ENCODE assay signal across 11 cellular contexts in the genomic region with DNA sequence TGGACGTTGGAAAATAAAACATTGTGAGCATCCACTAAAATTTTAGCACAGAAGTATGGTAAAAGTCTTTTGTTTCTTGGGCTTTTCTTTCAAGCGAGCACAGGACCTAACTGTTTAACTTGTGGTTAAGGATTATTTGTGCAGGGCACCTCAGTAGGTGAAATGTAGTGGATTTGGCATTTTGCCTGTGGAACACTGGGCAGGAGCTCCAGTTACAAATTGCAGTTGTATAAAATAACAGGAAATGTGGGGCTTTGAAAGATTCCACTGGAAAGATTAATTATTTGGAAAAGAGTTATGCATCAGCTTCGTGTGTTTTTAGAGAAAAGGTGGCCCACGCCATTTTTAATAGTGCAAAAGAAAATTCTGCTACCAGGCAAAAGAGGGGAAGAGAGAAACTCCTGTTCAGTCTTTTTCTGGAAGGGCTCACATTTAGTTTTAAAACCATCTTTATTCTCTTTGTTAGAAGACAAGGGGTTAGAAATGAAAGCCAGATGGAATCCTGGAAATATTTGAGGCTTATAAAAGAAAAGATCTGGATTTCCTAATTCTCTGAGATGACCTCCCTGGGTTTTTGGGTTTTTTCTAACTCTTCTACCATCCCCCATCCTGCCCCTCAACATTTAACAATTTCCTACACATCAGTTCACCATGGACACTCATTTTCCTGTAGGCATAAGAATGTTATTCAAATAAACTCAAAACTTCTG.
DNase-seq lines count a peak whose midpoint lies in the region; ATAC-seq and TF ChIP-seq lines count a peak whose summit lies in the region.
"Had no signal": no experiment of that assay in that cellular context is flagged by ENCODE, and none has a peak within 500 bp of the region (broad histone marks: within the 10 kb centered on the region; RNA-seq: fewer than 3 reads in every experiment).

No MANE protein-coding gene starts in this region.

- no peak overlapping the region for H3K27ac ChIP-seq in lung (ENCODE audit: low read depth in 1 of 2, low read length in 1 of 2)
- H3K27ac ChIP-seq in uterus: no peak overlapping the region
- H3K27ac ChIP-seq: thoracic aorta had no signal

- no peak for ATAC-seq in lung (ENCODE audit: insufficient read depth, low FRiP score)
- ATAC-seq: activated T-cell treated with anti-CD3 and anti-CD28 coated beads, Interleukin-2, amount 50 U/mL, for 72 hours; effector memory CD8-positive, alpha-beta T cell had no signal

- no peaks in the 10 kb centered on the region for H4K20me1 ChIP-seq in Loucy (ENCODE audit: insufficient read depth, low read length, poor library complexity, severe bottlenecking)

- H3K9ac ChIP-seq in Loucy (ENCODE audit: low read depth, low read length, poor library complexity, severe bottlenecking): no peak overlapping the region

- H3K4me1 ChIP-seq in Loucy (ENCODE audit: insufficient read depth, low read length, poor library complexity, severe bottlenecking): peaks cover 24% of the 10 kb centered on the region
- no peaks in the 10 kb centered on the region for H3K4me1 ChIP-seq in lung (ENCODE audit: control insufficient read depth in 2 of 2, insufficient read depth in 2 of 2, low read length in 2 of 2)
- H3K4me1 ChIP-seq in uterus: no peaks in the 10 kb centered on the region

- H3K27me3 ChIP-seq in Loucy (ENCODE audit: insufficient read depth, low read length, poor library complexity, severe bottlenecking) (no peaks in the 10 kb centered on the region), lung (ENCODE audit: control insufficient read depth, insufficient read depth) (no peaks in the 10 kb centered on the region), uterus (no peaks in the 10 kb centered on the region)

- H3F3A ChIP-seq in Loucy (ENCODE audit: low read depth): no peaks in the 10 kb centered on the region

- TF ChIP-seq POLR2A in uterus (IDR thresholded peaks at IDR 0.05): no peak

- H3K36me3 ChIP-seq in Loucy (ENCODE audit: insufficient read depth, low read length) (no peaks in the 10 kb centered on the region), lung (ENCODE audit: control insufficient read depth in 2 of 2, insufficient read depth in 2 of 2, low read length in 2 of 2) (no peaks in the 10 kb centered on the region), uterus (no peaks in the 10 kb centered on the region)
- H3K36me3 ChIP-seq: thoracic aorta had no signal

- DNase-seq in DMS153 treated with DMSO at 0.1 percent for 48 hours (lab: John Stamatoyannopoulos, UW; ENCODE audit: unreplicated experiment) (peak; percentile 74), astrocyte of the cerebellum (ENCODE audit: low read depth) (peak; percentile 88), lung (ENCODE audit: low spot score) (peak; percentile 51), uterus (no peak), cardiac septum (ENCODE audit: low spot score) (no peak), activated gamma-delta T cell (lab: John Stamatoyannopoulos, UW) (no peak)
- no peak for DNase-seq in activated CD4-positive, CD25-positive, alpha-beta regulatory T cell treated with anti-CD3 and anti-CD28 coated beads, Interleukin-2, amount 50 U/mL, for 72 hours
- DNase-seq: activated T-cell treated with anti-CD3 and anti-CD28 coated beads, Interleukin-2, amount 50 U/mL, for 72 hours; effector memory CD8-positive, alpha-beta T cell had no signal

- 37 to 51% methylated on average over 4 of the region's 4 CpGs for WGBS in lung, 2 donors

- H3K4me3 ChIP-seq in Loucy (ENCODE audit: low read length, poor library complexity, severe bottlenecking) (no peak overlapping the region), astrocyte of the cerebellum (ENCODE audit: low read depth, low read length) (no peak overlapping the region), lung (no peak overlapping the region), uterus (no peak overlapping the region)
- H3K4me3 ChIP-seq: thoracic aorta had no signal

- H2AFZ ChIP-seq in Loucy (ENCODE audit: low read length): peak overlapping the region; percentile 6; the same call in 1 of the 2 replicates

- no peak overlapping the region for H3K4me2 ChIP-seq in Loucy (ENCODE audit: low read depth, low read length, poor library complexity, severe bottlenecking)

- H3K9me3 ChIP-seq in Loucy (ENCODE audit: insufficient read depth, low read depth, low read length) (no peaks in the 10 kb centered on the region), lung (ENCODE audit: control insufficient read depth in 2 of 2, insufficient read depth in 1 of 2, low read length in 1 of 2) (no peaks in the 10 kb centered on the region), uterus (no peaks in the 10 kb centered on the region)
- H3K9me3 ChIP-seq: thoracic aorta had no signal

- intact Hi-C loops in uterus (cut with DNase I; ENCODE audit: low total_unique reads): no loop called here
- intact Hi-C loops in cardiac septum (cut with DNase I): no loop called here

- H3K79me2 ChIP-seq in Loucy (ENCODE audit: insufficient read depth, low read length): no peaks in the 10 kb centered on the region

- in situ Hi-C loops in astrocyte of the cerebellum (cut with HindIII; ENCODE audit: low sequenced_read_pairs): loop anchor here (5.0 kb wide), 1 partner anchor 36 kb away; no protein-coding TSS in a partner anchor

- no peaks in the 10 kb centered on the region for H3K9me2 ChIP-seq in Loucy (replicated peaks; ENCODE audit: low read depth, low read length)

- no peak for TF ChIP-seq CTCF in Loucy (conservative IDR thresholded peaks at IDR 0.05; ENCODE audit: low read length)
- no peak for TF ChIP-seq CTCF in astrocyte of the cerebellum (IDR thresholded peaks at IDR 0.05; ENCODE audit: low read depth, low read length, missing control alignments)
- TF ChIP-seq CTCF in lung (IDR thresholded peaks at IDR 0.05; ENCODE audit: control extremely low read depth, extremely low read depth): no peak
- no peak for TF ChIP-seq CTCF in uterus (IDR thresholded peaks at IDR 0.05)

Comparison
In these comparisons a context has a peak if more than half of its experiments do, and no peak if none do; other contexts are left out.
1. DNase-seq: peak in DMS153 treated with DMSO at 0.1 percent for 48 hours (single experiment), astrocyte of the cerebellum (single experiment) and lung (single experiment); none in activated CD4-positive, CD25-positive, alpha-beta regulatory T cell treated with anti-CD3 and anti-CD28 coated beads, Interleukin-2, amount 50 U/mL, for 72 hours (single experiment), uterus (0 of 2), cardiac septum (single experiment) and activated gamma-delta T cell (single experiment).